In genomic region chr17:6688944-6689343, GRCh38 we compare ENCODE assay signal across 9 cellular contexts. TPM values are rescaled to one million over a fixed set of nuclear protein-coding genes. Genes with fewer than 3 reads are reported as not detected.
"Had no signal": no experiment of that assay in that cellular context is flagged by ENCODE, and none has a peak within 500 bp of the region (broad histone marks: within the 10 kb centered on the region; RNA-seq: fewer than 3 reads in every experiment).

No MANE protein-coding gene starts in this region.

- FAIRE-seq: G401.6, GM12878, GM12891, GM12892, GM18507, GM19239 had no signal

- ATAC-seq: GM12878 had no signal

- H3K4me3 ChIP-seq: GM12878 had no signal

- DNase-seq: GDM1, GF-D8 had no signal

RNA-seq across cellular contexts. Expression of gene SLC13A5, which starts 24.2 kb away (rescaled TPM):
- total RNA-seq: G401 had no signal
- polyA plus RNA-seq: GM12878 had no signal
